In genomic region chr2:69911985-69912563, GRCh38 we compare ENCODE assay signal across 8 cellular contexts. TPM values are rescaled to one million over a fixed set of nuclear protein-coding genes. Genes with fewer than 3 reads are reported as not detected.
A peak's percentile ranks its signal among the peaks of the same experiment; 100 is the strongest.
DNase-seq lines count a peak whose midpoint lies in the region; ATAC-seq, FAIRE-seq and TF ChIP-seq lines count a peak whose summit lies in the region.

No MANE protein-coding gene starts in this region.

- FAIRE-seq in endothelial cell of umbilical vein (lab: Jason Lieb, UNC) = peak; percentile 76

- no TSS peak for BruUV-seq in endothelial cell of umbilical vein (replicated peaks; lab: Mats Ljungman, UMichigan)

- H3K36me3 ChIP-seq in endothelial cell of umbilical vein (ENCODE audit: control insufficient read depth in 2 of 2, extremely low read depth in 1 of 2, insufficient read depth in 2 of 2, low read length in 2 of 2) = peaks cover 1 to 9% of the 10 kb centered on the region in 2 experiments
- peaks cover 39% of the 10 kb centered on the region for H3K36me3 ChIP-seq in osteoblast (ENCODE audit: insufficient read depth, low read length)

- H3K4me2 ChIP-seq in endothelial cell of umbilical vein (ENCODE audit: insufficient read depth, low read length) (no peak overlapping the region), osteoblast (ENCODE audit: insufficient read depth, low read length) (no peak overlapping the region)

- H3K79me2 ChIP-seq in endothelial cell of umbilical vein (ENCODE audit: control insufficient read depth, insufficient read depth, low read length) (peaks cover 13% of the 10 kb centered on the region), osteoblast (ENCODE audit: insufficient read depth, low read length) (peaks cover 21% of the 10 kb centered on the region)

- CTCF ChIA-PET in endothelial cell of umbilical vein (lab: Charles Lee) = interaction anchor here (0.6 to 9.2 kb wide), 21 partner anchors 9 to 390 kb away, joined by 3 to 104 read pairs (median 5); partner anchors contain the start of genes FAM136A and SNRPG

- H2AFZ ChIP-seq in endothelial cell of umbilical vein (ENCODE audit: low read depth, low read length) (no peak overlapping the region), osteoblast (ENCODE audit: low read length) (no peak overlapping the region)

- DNase-seq in NCI-H2081 (lab: John Stamatoyannopoulos, UW) = peak; percentile 41 to 53
- no peak for DNase-seq in NCI-H2081 treated with DMSO at 0.1 percent for 48 hours (lab: John Stamatoyannopoulos, UW)
- DNase-seq in Kasumi-1 (lab: John Stamatoyannopoulos, UW) = peak; percentile 78 to 91
- DNase-seq in RPMI8226 = peak; percentile 65
- peak; percentile 62 for DNase-seq in endothelial cell of umbilical vein (ENCODE audit: low read depth, low spot score)
- DNase-seq in osteoblast (ENCODE audit: insufficient read length, low spot score, missing footprints) = no peak

- POLR2A ChIA-PET in endothelial cell of umbilical vein (lab: Charles Lee) = interaction anchor here (1.0 kb wide), 1 partner anchor 231 kb away, joined by 3 read pairs; no protein-coding TSS in a partner anchor

- ATAC-seq in HG03095 (IDR thresholded peaks at IDR 0.05; ENCODE audit: unreplicated experiment) (no peak), GM21528 (IDR thresholded peaks at IDR 0.05; ENCODE audit: low FRiP score, unreplicated experiment) (no peak)

- H4K20me1 ChIP-seq in endothelial cell of umbilical vein (replicated peaks; ENCODE audit: control insufficient read depth, extremely low read depth, insufficient read depth, low read length) (no peaks in the 10 kb centered on the region), osteoblast (ENCODE audit: insufficient read depth, low read length) (no peaks in the 10 kb centered on the region)

- no peak for TF ChIP-seq POLR2A in endothelial cell of umbilical vein (IDR thresholded peaks at IDR 0.05; ENCODE audit: low read depth, low read length)

- H3K9me3 ChIP-seq in endothelial cell of umbilical vein (replicated peaks; ENCODE audit: control insufficient read depth, insufficient read depth, low read length) (no peaks in the 10 kb centered on the region), osteoblast (ENCODE audit: low read depth, low read length) (no peaks in the 10 kb centered on the region)

- TF ChIP-seq CTCF in endothelial cell of umbilical vein (IDR thresholded peaks at IDR 0.05; ENCODE audit: extremely low read depth in 1 of 2, insufficient read depth in 1 of 2, low read depth in 1 of 2, low read length in 2 of 2) (peak in 1 of 2 donors; percentile 18), osteoblast (IDR thresholded peaks at IDR 0.05; ENCODE audit: extremely low read depth, low read depth, low read length) (peak; percentile 57)

- dilution Hi-C loops in endothelial cell of umbilical vein (cut with MboI; ENCODE audit: extremely low pct_ligation_motif_present, low sequenced_read_pairs) = no loop called here

- intact Hi-C loops in endothelial cell of umbilical vein (cut with micrococcal nuclease) = loop anchor here (1.0 to 10.0 kb wide), 3 partner anchors 188 to 333 kb away; partner anchors contain the start of gene TIA1

- no peak overlapping the region for H3K4me3 ChIP-seq in endothelial cell of umbilical vein (replicated peaks in 1 of 3; ENCODE audit: insufficient read depth in 1 of 3, low read depth in 1 of 3, low read length in 3 of 3)
- H3K4me3 ChIP-seq in osteoblast (ENCODE audit: insufficient read depth, low read length) = no peak overlapping the region

- no peak overlapping the region for H3K9ac ChIP-seq in endothelial cell of umbilical vein (replicated peaks; ENCODE audit: extremely low read depth, insufficient read depth, low read length)

- H3K27me3 ChIP-seq in endothelial cell of umbilical vein (ENCODE audit: control insufficient read depth in 2 of 2, insufficient read depth in 2 of 2, low read length in 2 of 2) (no peaks in the 10 kb centered on the region), osteoblast (ENCODE audit: insufficient read depth, low read length) (no peaks in the 10 kb centered on the region)

- H3K27ac ChIP-seq in endothelial cell of umbilical vein (ENCODE audit: insufficient read depth, low read depth, low read length) (no peak overlapping the region), osteoblast (ENCODE audit: low read depth, low read length) (peak overlapping the region; percentile 39)

- H3K4me1 ChIP-seq in endothelial cell of umbilical vein (ENCODE audit: control insufficient read depth, extremely low read depth, insufficient read depth, low read length) (peaks cover 17% of the 10 kb centered on the region), osteoblast (ENCODE audit: insufficient read depth, low read length) (peaks cover 23% of the 10 kb centered on the region)

- H3K9me1 ChIP-seq in endothelial cell of umbilical vein (replicated peaks; ENCODE audit: control insufficient read depth, extremely low read depth, insufficient read depth, low read length) = no peaks in the 10 kb centered on the region

TF ChIP-seq in endothelial cell of umbilical vein, 7 proteins besides CTCF, POLR2A, EP300 and RAD21:
- no peak for TF ChIP-seq MYC (IDR thresholded peaks at IDR 0.05; ENCODE audit: low read depth, low read length)
- TF ChIP-seq JUN (IDR thresholded peaks at IDR 0.05; ENCODE audit: borderline replicate concordance, insufficient read depth, insufficient read length, low read depth) = no peak
- no peak for TF ChIP-seq GATA2 (IDR thresholded peaks at IDR 0.05; ENCODE audit: insufficient read depth, insufficient read length, low read depth, low read length)
- no peak for TF ChIP-seq EZH2 (IDR thresholded peaks at IDR 0.05; ENCODE audit: borderline replicate concordance, low read depth, low read length, severe bottlenecking)
- TF ChIP-seq FOS (IDR thresholded peaks at IDR 0.05; ENCODE audit: borderline replicate concordance, insufficient read depth, low read length) = no peak
- TF ChIP-seq POLR2AphosphoS5 (IDR thresholded peaks at IDR 0.05; ENCODE audit: insufficient read depth, low read depth, low read length) = no peak
- TF ChIP-seq MAX (IDR thresholded peaks at IDR 0.05; ENCODE audit: insufficient read depth, insufficient read length) = no peak

RNA-seq across cellular contexts. Expression of gene MXD1, which starts 2.8 kb away (rescaled TPM):
- total RNA-seq in endothelial cell of umbilical vein (10.6 and 11.7 TPM in 2 replicates), osteoblast (13.8 and 14.5 TPM in 2 replicates)
- 5.5 and 6.7 TPM in 2 replicates for polyA plus RNA-seq in endothelial cell of umbilical vein
- 5.2 and 5.8 TPM in 2 replicates for polyA plus RNA-seq in endothelial cell of umbilical vein (2011; cell fraction: cytosol; rRNA removed)
- 16.3 and 22.0 TPM in 2 replicates for polyA plus RNA-seq in endothelial cell of umbilical vein (2011; cell fraction: nucleus; rRNA removed)
- 6.6 and 6.7 TPM in 2 replicates for polyA plus RNA-seq in endothelial cell of umbilical vein (2012)
- 8.2 and 11.4 TPM in 2 replicates for polyA minus RNA-seq in endothelial cell of umbilical vein
- polyA minus RNA-seq in endothelial cell of umbilical vein (2011; cell fraction: cytosol; rRNA and poly(A)+ RNA removed) = 5.6 TPM
- polyA minus RNA-seq in endothelial cell of umbilical vein (2011; cell fraction: nucleus; rRNA and poly(A)+ RNA removed) = 13.9 and 16.8 TPM in 2 replicates

RNA-seq across cellular contexts. Expression of gene SNRNP27, which starts 18.3 kb away (rescaled TPM):
- 43.2 and 50.6 TPM in 2 replicates for total RNA-seq in endothelial cell of umbilical vein
- 9.1 and 12.7 TPM in 2 replicates for polyA plus RNA-seq in endothelial cell of umbilical vein
- 36.3 and 39.5 TPM in 2 replicates for polyA plus RNA-seq in endothelial cell of umbilical vein (2011; cell fraction: cytosol; rRNA removed)
- 19.7 and 37.5 TPM in 2 replicates for polyA plus RNA-seq in endothelial cell of umbilical vein (2011; cell fraction: nucleus; rRNA removed)
- 33.5 and 42.3 TPM in 2 replicates for polyA plus RNA-seq in endothelial cell of umbilical vein (2012)
- polyA minus RNA-seq in endothelial cell of umbilical vein = 3.7 and 5.1 TPM in 2 replicates
- polyA minus RNA-seq in endothelial cell of umbilical vein (2011; cell fraction: cytosol; rRNA and poly(A)+ RNA removed) = 8.6 TPM
- 7.2 and 8.3 TPM in 2 replicates for polyA minus RNA-seq in endothelial cell of umbilical vein (2011; cell fraction: nucleus; rRNA and poly(A)+ RNA removed)
- total RNA-seq in osteoblast = 35.1 and 38.6 TPM in 2 replicates

RNA-seq across cellular contexts. Expression of gene ASPRV1, which starts 49.4 kb away (rescaled TPM):
- total RNA-seq in endothelial cell of umbilical vein (0.15 and 0.48 TPM in 2 replicates), osteoblast (0.29 and 0.72 TPM in 2 replicates)
- polyA plus RNA-seq in endothelial cell of umbilical vein = 0.19 and 0.22 TPM in 2 replicates
- polyA plus RNA-seq in endothelial cell of umbilical vein (2011; cell fraction: cytosol; rRNA removed) = 0.17 and 0.24 TPM in 2 replicates
- polyA plus RNA-seq in endothelial cell of umbilical vein (2011; cell fraction: nucleus; rRNA removed) = 0.43 and 0.76 TPM in 2 replicates
- polyA plus RNA-seq in endothelial cell of umbilical vein (2012) = 0.19 and 0.38 TPM in 2 replicates
- polyA minus RNA-seq in endothelial cell of umbilical vein = 0.21 and 0.56 TPM in 2 replicates
- not detected for polyA minus RNA-seq in endothelial cell of umbilical vein (2011; cell fraction: cytosol; rRNA and poly(A)+ RNA removed)
- polyA minus RNA-seq in endothelial cell of umbilical vein (2011; cell fraction: nucleus; rRNA and poly(A)+ RNA removed) = not detected in 2 replicates

Comparison
In these comparisons a context has a peak if more than half of its experiments do, and no peak if none do; other contexts are left out.
1. DNase-seq: peak in NCI-H2081 (2 of 2), Kasumi-1 (2 of 2), RPMI8226 (single experiment) and endothelial cell of umbilical vein (single experiment); none in NCI-H2081 treated with DMSO at 0.1 percent for 48 hours (single experiment) and osteoblast (single experiment).